In the genomic region with DNA sequence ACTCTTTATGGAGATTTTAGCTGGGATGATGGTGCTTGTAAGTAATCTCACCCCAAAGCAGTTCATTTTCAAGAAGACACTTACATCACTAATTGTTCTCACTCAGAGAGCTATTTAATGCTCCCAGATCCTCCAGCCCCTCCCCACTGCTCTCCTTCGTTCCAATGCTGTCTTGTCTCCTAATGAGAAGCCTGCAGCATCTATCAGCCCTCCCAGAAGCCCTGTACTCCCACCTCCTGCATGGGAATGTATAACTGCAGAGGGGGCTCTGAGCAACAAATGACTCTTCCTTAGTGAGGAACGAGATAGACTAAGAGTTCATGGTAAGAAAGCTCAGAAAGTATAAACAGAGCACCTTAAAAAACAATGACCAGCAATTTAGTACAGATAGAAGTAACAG, we compare ENCODE assay signal across 14 cellular contexts.
"Had no signal": no experiment of that assay in that cellular context is flagged by ENCODE, and none has a peak within 500 bp of the region (broad histone marks: within the 10 kb centered on the region; RNA-seq: fewer than 3 reads in every experiment).

No MANE protein-coding gene starts in this region.

- H3K36me3 ChIP-seq: adrenal gland, cardiac muscle cell, gastroesophageal sphincter, left ventricle myocardium inferior, upper lobe of left lung had no signal

- H3K4me3 ChIP-seq: adrenal gland, cardiac muscle cell, gastroesophageal sphincter, left ventricle myocardium inferior, upper lobe of left lung had no signal

- FAIRE-seq: colon, kidney had no signal

- ATAC-seq: gastroesophageal sphincter had no signal

- H3K4me3 Mint-ChIP-seq: nephron had no signal

- H3K27ac Mint-ChIP-seq: nephron had no signal

- DNase-seq: activated T-cell treated with anti-CD3 and anti-CD28 coated beads, Interleukin-2, amount 50 U/mL, for 1 hour; adrenal gland; erythroblast; kidney; left ventricle myocardium inferior; mesenchymal stem cell; occipital lobe; stimulated activated CD4-positive, alpha-beta T cell treated with anti-CD3 and anti-CD28 coated beads, Interleukin-4, amount 100 ng/mL, for 24 hours; stimulated activated naive CD4-positive, alpha-beta T cell treated with Interleukin-2 at 50 U/mL for 16 hours; upper lobe of left lung had no signal

- H3K9me3 ChIP-seq: adrenal gland had no signal

- H3K27ac ChIP-seq: adrenal gland, cardiac muscle cell, gastroesophageal sphincter, left ventricle myocardium inferior, upper lobe of left lung had no signal

- H3K4me1 ChIP-seq: adrenal gland had no signal

- H3K27me3 ChIP-seq: upper lobe of left lung had no signal
